Comparison of ENCODE assay signal across 20 cellular contexts in the genomic region with DNA sequence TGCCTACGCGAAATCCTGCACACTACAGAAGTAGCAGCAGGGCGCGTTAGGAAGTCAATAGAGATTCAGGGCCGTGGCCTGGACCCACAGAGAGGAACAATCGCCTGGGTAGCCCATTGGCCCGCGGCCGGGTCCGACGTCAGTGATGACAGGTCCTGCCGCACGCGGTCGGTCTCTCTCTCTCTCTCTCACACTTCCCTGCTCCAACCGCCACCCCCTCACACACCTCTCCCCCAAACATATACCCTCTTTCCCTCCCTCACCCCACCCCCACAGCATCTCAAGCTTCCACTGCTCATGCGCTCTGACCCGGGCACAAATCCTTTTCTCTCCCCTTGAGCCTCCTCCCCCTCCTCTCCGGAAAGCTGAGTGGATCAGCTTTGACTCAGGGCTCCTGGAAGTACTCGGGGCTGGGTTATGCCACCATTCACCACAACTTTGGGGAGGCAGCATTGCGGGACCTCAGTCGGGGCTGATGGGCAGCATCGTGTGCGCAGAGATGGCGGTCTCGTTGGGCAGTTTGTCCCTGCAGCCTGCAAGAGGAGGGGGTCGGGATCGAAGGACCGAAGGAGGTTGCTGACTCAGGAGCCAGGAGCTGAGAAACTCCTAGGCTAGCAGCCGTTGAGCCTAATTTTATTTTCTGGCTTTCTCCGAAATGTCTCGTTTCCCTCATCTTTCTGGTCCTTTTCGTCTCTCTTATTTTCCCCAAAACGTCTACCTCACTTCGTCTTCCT. TPM values are rescaled to one million over a fixed set of nuclear protein-coding genes. Genes with fewer than 3 reads are reported as not detected.
DNase-seq lines count a peak whose midpoint lies in the region; FAIRE-seq and TF ChIP-seq lines count a peak whose summit lies in the region.
"Had no signal": no experiment of that assay in that cellular context is flagged by ENCODE, and none has a peak within 500 bp of the region (broad histone marks: within the 10 kb centered on the region; RNA-seq: fewer than 3 reads in every experiment).

No MANE protein-coding gene starts in this region.

- H3K27ac Mint-ChIP-seq in astrocyte (ENCODE audit: unreplicated experiment), result peak overlapping the region; percentile 34
- no peak overlapping the region for H3K27ac Mint-ChIP-seq in glutamatergic neuron (ENCODE audit: unreplicated experiment)
- H3K27ac Mint-ChIP-seq: activated T-helper 17 cell treated with anti-CD3 and anti-CD28 coated beads, Interleukin-2, amount 50 U/mL, for 72 hours had no signal

- H3K9me3 ChIP-seq in astrocyte (ENCODE audit: insufficient read depth, low read depth, low read length) (no peaks in the 10 kb centered on the region), neuronal stem cell (replicated peaks in 1 of 2; ENCODE audit: control insufficient read depth in 2 of 2, insufficient read depth in 1 of 2, low read depth in 1 of 2, low read length in 2 of 2) (peaks cover 0 to 20% of the 10 kb centered on the region in 2 donors), esophagus muscularis mucosa (peaks cover 0 to 4% (median 0%) of the 10 kb centered on the region in 4 donors)
- H3K9me3 ChIP-seq: breast epithelium, right atrium auricular region had no signal

- no peak overlapping the region for H3K4ac ChIP-seq in neuronal stem cell (ENCODE audit: low read length)

- H3K4me1 Mint-ChIP-seq in astrocyte (ENCODE audit: low read depth, unreplicated experiment) (no peaks in the 10 kb centered on the region), glutamatergic neuron (ENCODE audit: low read depth, unreplicated experiment) (peaks cover 8% of the 10 kb centered on the region)
- H3K4me1 Mint-ChIP-seq: activated T-helper 17 cell treated with anti-CD3 and anti-CD28 coated beads, Interleukin-2, amount 50 U/mL, for 72 hours had no signal

- H2AK5ac ChIP-seq in neuronal stem cell (ENCODE audit: low read depth, low read length), result no peak overlapping the region

- no peak for TF ChIP-seq POLR2A in esophagus muscularis mucosa (IDR thresholded peaks at IDR 0.05; ENCODE audit: low read depth)

- H3K9ac ChIP-seq in astrocyte (ENCODE audit: low read length) (peak overlapping the region; percentile 94), neuronal stem cell (ENCODE audit: low read depth, low read length, poor library complexity) (peak overlapping the region; percentile 78)
- H3K9ac ChIP-seq: BLaER1 treated with 17β-estradiol and CSF1 and Interleukin-3, amounts not matched to agents 10 nM and 100 nM had no signal

- no CpG with 5 or more reads among the region's 35 CpGs for WGBS in neuronal stem cell (ENCODE audit: extremely low coverage in 2 of 2, insufficient read length in 2 of 2, insufficient replicate concordance in 1 of 2), 2 donors
- 11% methylated on average over 35 of the region's 35 CpGs for WGBS in esophagus muscularis mucosa

- TF ChIP-seq EP300 in esophagus muscularis mucosa (IDR thresholded peaks at IDR 0.05), result no peak

- no peak overlapping the region for H2AFZ ChIP-seq in astrocyte (ENCODE audit: low read depth, low read length)
- peak overlapping the region; percentile 31 for H2AFZ ChIP-seq in neuronal stem cell (ENCODE audit: low read length)

- H4K91ac ChIP-seq in neuronal stem cell (ENCODE audit: low read depth, low read length, poor library complexity), result no peak overlapping the region

- H3K27me3 ChIP-seq in astrocyte (ENCODE audit: insufficient read depth, low read length) (peaks cover 13% of the 10 kb centered on the region), neuronal stem cell (ENCODE audit: control insufficient read depth in 3 of 3, insufficient read depth in 3 of 3, low read depth in 1 of 3, low read length in 3 of 3) (peaks cover 12 to 49% (median 14%) of the 10 kb centered on the region in 3 experiments), esophagus muscularis mucosa (peaks cover 10 to 100% (median 67%) of the 10 kb centered on the region in 4 donors)

- H4K20me1 ChIP-seq in astrocyte (ENCODE audit: insufficient read depth, low read length), result no peaks in the 10 kb centered on the region
- H4K20me1 ChIP-seq: BLaER1 treated with 17β-estradiol and CSF1 and Interleukin-3, amounts not matched to agents 10 nM and 100 nM had no signal

- TF ChIP-seq CTCF in astrocyte (IDR thresholded peaks at IDR 0.05; ENCODE audit: insufficient read depth, low read depth, low read length) (peak; percentile 25), glutamatergic neuron (IDR thresholded peaks at IDR 0.05; ENCODE audit: partially characterized antibody, unreplicated experiment) (no peak), esophagus muscularis mucosa (IDR thresholded peaks at IDR 0.05) (no peak)

- peaks cover 73% of the 10 kb centered on the region for H3K79me2 ChIP-seq in astrocyte (ENCODE audit: insufficient read depth, low read length)

- H3K27ac ChIP-seq in astrocyte (ENCODE audit: low read depth, low read length) (peak overlapping the region; percentile 94), neuronal stem cell (replicated peaks; ENCODE audit: low read length) (peak overlapping the region; percentile 55), esophagus muscularis mucosa (replicated peaks in 1 of 4) (no peak overlapping the region)
- H3K27ac ChIP-seq: BLaER1 treated with 17β-estradiol and CSF1 and Interleukin-3, amounts not matched to agents 10 nM and 100 nM; breast epithelium; right atrium auricular region had no signal

- no peak overlapping the region for H3K4me3 Mint-ChIP-seq in astrocyte (ENCODE audit: unreplicated experiment)
- peak overlapping the region; percentile 53 for H3K4me3 Mint-ChIP-seq in glutamatergic neuron (ENCODE audit: unreplicated experiment)
- H3K4me3 Mint-ChIP-seq: activated T-helper 17 cell treated with anti-CD3 and anti-CD28 coated beads, Interleukin-2, amount 50 U/mL, for 72 hours had no signal

- H3K27me3 Mint-ChIP-seq in astrocyte (ENCODE audit: low read depth, unreplicated experiment) (peaks cover 81% of the 10 kb centered on the region), glutamatergic neuron (ENCODE audit: unreplicated experiment) (peaks cover 55% of the 10 kb centered on the region)

- H3K4me3 ChIP-seq in astrocyte (ENCODE audit: insufficient read depth, low read depth, low read length) (peak overlapping the region; percentile 49), neuronal stem cell (ENCODE audit: low read length in 2 of 2) (peak overlapping the region; percentile 32 to 74), esophagus muscularis mucosa (no peak overlapping the region)
- H3K4me3 ChIP-seq: BLaER1 treated with 17β-estradiol and CSF1 and Interleukin-3, amounts not matched to agents 10 nM and 100 nM; right atrium auricular region had no signal

- H4K8ac ChIP-seq in neuronal stem cell (ENCODE audit: low read depth, low read length), result no peak overlapping the region

- H3K14ac ChIP-seq in neuronal stem cell (ENCODE audit: low read length), result no peak overlapping the region

- peak overlapping the region; percentile 37 for H2BK120ac ChIP-seq in neuronal stem cell (ENCODE audit: low read depth, low read length)

- peak overlapping the region; percentile 85 for H3K4me2 ChIP-seq in astrocyte (ENCODE audit: low read length)
- H3K4me2 ChIP-seq in neuronal stem cell (ENCODE audit: insufficient read depth, low read length, poor library complexity, severe bottlenecking), result peak overlapping the region; percentile 95
- H3K4me2 ChIP-seq: BLaER1 treated with 17β-estradiol and CSF1 and Interleukin-3, amounts not matched to agents 10 nM and 100 nM had no signal

- no peak overlapping the region for H2BK5ac ChIP-seq in neuronal stem cell (ENCODE audit: low read length)

- H3K18ac ChIP-seq in neuronal stem cell (ENCODE audit: low read length), result peak overlapping the region; percentile 90

- intact Hi-C loops in esophagus muscularis mucosa (cut with DNase I), result no loop called here

- DNase-seq in GM03348 (ENCODE audit: low spot score) (peak; percentile 44), astrocyte (ENCODE audit: low read depth) (peak; percentile 48), glutamatergic neuron (no peak), neuronal stem cell (ENCODE audit: low spot score) (no peak), esophagus muscularis mucosa (ENCODE audit: extremely low spot score) (no peak), NCI-H69 (lab: John Stamatoyannopoulos, UW) (no peak), NCI-H1105 treated with DMSO at 0.1 percent for 48 hours (lab: John Stamatoyannopoulos, UW) (no peak), H4 (ENCODE audit: low spot score) (no peak)
- DNase-seq: activated CD4-positive, CD25-positive, alpha-beta regulatory T cell treated with anti-CD3 and anti-CD28 coated beads, Interleukin-2, amount 50 U/mL, for 72 hours; hippocampal formation; KBM-7; NCI-H1436; NCI-H510A treated with DMSO at 0.1 percent for 48 hours; stimulated activated naive CD4-positive, alpha-beta T cell treated with Interleukin-2 at 50 U/mL for 16 hours had no signal

- peaks cover 35% of the 10 kb centered on the region for H3K4me1 ChIP-seq in astrocyte (ENCODE audit: insufficient read depth, low read length)
- H3K4me1 ChIP-seq in neuronal stem cell (ENCODE audit: control insufficient read depth in 2 of 2, insufficient read depth in 1 of 2, low read depth in 1 of 2, low read length in 2 of 2), result peaks cover 1 to 17% of the 10 kb centered on the region in 2 donors
- peaks cover 17 to 58% (median 49%) of the 10 kb centered on the region in 4 donors for H3K4me1 ChIP-seq in esophagus muscularis mucosa
- H3K4me1 ChIP-seq: breast epithelium had no signal

- H2BK15ac ChIP-seq in neuronal stem cell (ENCODE audit: low read length), result peak overlapping the region; percentile 60

- no peaks in the 10 kb centered on the region for H3K36me3 ChIP-seq in astrocyte (ENCODE audit: insufficient read depth, low read length)
- H3K36me3 ChIP-seq in neuronal stem cell (replicated peaks in 1 of 2; ENCODE audit: control insufficient read depth in 2 of 2, insufficient read depth in 2 of 2, low read length in 2 of 2), result no peaks in the 10 kb centered on the region
- H3K36me3 ChIP-seq in esophagus muscularis mucosa, result no peaks in the 10 kb centered on the region
- H3K36me3 ChIP-seq: BLaER1 treated with 17β-estradiol and CSF1 and Interleukin-3, amounts not matched to agents 10 nM and 100 nM; breast epithelium; right atrium auricular region had no signal

- peaks cover 2% of the 10 kb centered on the region for H3K79me1 ChIP-seq in neuronal stem cell (ENCODE audit: low read depth, low read length)

- no peak overlapping the region for H3K23ac ChIP-seq in neuronal stem cell (ENCODE audit: low read depth, low read length, poor library complexity)

- H3K36me3 Mint-ChIP-seq in astrocyte (ENCODE audit: low read depth, unreplicated experiment) (no peaks in the 10 kb centered on the region), glutamatergic neuron (ENCODE audit: unreplicated experiment) (no peaks in the 10 kb centered on the region)

- H3K9me3 Mint-ChIP-seq in astrocyte (ENCODE audit: unreplicated experiment) (peaks cover 23% of the 10 kb centered on the region), glutamatergic neuron (ENCODE audit: unreplicated experiment) (peaks cover 18% of the 10 kb centered on the region)

- FAIRE-seq in astrocyte (lab: Jason Lieb, UNC), result peak; percentile 39
- FAIRE-seq: G401.6 had no signal

- H2BK12ac ChIP-seq in neuronal stem cell (ENCODE audit: low read length), result no peak overlapping the region

RNA-seq across cellular contexts. Expression of a gene that starts 9.0 kb away (rescaled TPM):
- total RNA-seq in astrocyte, result not detected in 2 replicates
- not detected for total RNA-seq in glutamatergic neuron (ENCODE audit: unreplicated experiment)
- 0.67 TPM for polyA plus RNA-seq in neuronal stem cell (2013, experiment 1 of 2)
- 0.78 TPM for polyA plus RNA-seq in neuronal stem cell (2013, experiment 2 of 2)
- not detected for total RNA-seq in esophagus muscularis mucosa
- total RNA-seq in H4 (2014; rRNA removed; shearing (Covaris generic)), result 0.21 TPM in 1 of 2 replicates, not detected in the other
- total RNA-seq: activated T-helper 17 cell treated with anti-CD3 and anti-CD28 coated beads, Interleukin-2, amount 50 U/mL, for 72 hours; right atrium auricular region had no signal
- polyA plus RNA-seq: esophagus had no signal

RNA-seq across cellular contexts. Expression of a gene that starts 11.8 kb away (rescaled TPM):
- total RNA-seq in astrocyte (0.19 and 0.30 TPM in 2 replicates), glutamatergic neuron (ENCODE audit: unreplicated experiment) (not detected), esophagus muscularis mucosa (not detected)
- 24.9 TPM for polyA plus RNA-seq in neuronal stem cell (2013, experiment 1 of 2)
- polyA plus RNA-seq in neuronal stem cell (2013, experiment 2 of 2), result 27.0 TPM
- total RNA-seq in H4 (2014; rRNA removed; shearing (Covaris generic)), result 20.8 and 34.1 TPM in 2 replicates
- total RNA-seq: activated T-helper 17 cell treated with anti-CD3 and anti-CD28 coated beads, Interleukin-2, amount 50 U/mL, for 72 hours had no signal
- polyA plus RNA-seq: esophagus had no signal

Comparison
In these comparisons a context has a peak if more than half of its experiments do, and no peak if none do; other contexts are left out.
1. DNase-seq: peak in GM03348 (single experiment) and astrocyte (single experiment); none in glutamatergic neuron (single experiment), neuronal stem cell (single experiment), esophagus muscularis mucosa (single experiment), NCI-H69 (single experiment), NCI-H1105 treated with DMSO at 0.1 percent for 48 hours (single experiment) and H4 (single experiment).
2. H3K27ac ChIP-seq: peak in astrocyte (single experiment) and neuronal stem cell (single experiment); none in esophagus muscularis mucosa (0 of 4).
3. H3K4me3 ChIP-seq: peak in astrocyte (single experiment) and neuronal stem cell (2 of 2); none in esophagus muscularis mucosa (0 of 4).
4. RNA of a gene that starts 11.8 kb away (total RNA-seq): 20.8 to 34.1 TPM in H4; 0.19 to 0.30 TPM in astrocyte, not detected in glutamatergic neuron (single experiment) and not detected in esophagus muscularis mucosa; every median in the first group is over 10 times any median in the second.